Comparison of ENCODE assay signal across 9 cellular contexts in the genomic region with DNA sequence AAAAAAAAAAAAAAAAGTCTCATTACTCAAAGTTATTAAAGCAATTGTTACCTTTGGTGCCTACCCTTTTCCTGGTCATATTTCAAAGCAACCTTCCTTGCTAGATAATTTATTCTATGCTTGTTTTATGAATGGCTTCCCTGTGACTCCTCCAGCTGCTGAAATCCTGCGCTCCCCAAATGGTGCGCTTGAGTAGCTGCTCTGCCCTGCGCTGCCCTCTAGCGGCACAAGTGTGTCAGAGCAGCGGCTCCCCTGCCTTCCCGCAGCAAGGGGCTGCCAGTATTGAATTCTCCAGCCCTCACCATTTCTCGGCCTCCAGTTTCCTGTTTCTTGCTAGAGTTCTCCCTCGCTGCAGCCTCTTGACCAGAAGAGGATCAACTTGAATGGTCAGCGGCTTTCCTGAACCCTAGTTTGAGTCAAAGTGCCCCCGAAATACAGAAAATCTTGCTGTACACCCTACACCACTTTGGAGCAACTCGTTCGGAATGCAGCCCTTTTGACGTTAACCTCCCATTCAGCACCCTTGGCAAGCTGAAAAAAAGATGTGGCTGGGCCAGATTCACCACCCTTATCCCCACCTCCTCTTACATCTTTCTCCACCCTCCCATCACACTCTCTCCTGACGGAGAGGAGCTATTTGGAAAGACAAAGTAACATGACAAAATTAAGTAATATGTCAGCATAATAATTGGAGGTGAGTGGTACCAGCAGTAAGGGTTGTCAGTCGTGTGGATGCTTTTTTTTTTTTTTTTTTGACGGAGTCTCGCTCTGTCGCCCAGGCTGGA.
A peak's percentile ranks its signal among the peaks of the same experiment; 100 is the strongest.
DNase-seq lines count a peak whose midpoint lies in the region; ATAC-seq and TF ChIP-seq lines count a peak whose summit lies in the region.
"Had no signal": no experiment of that assay in that cellular context is flagged by ENCODE, and none has a peak within 500 bp of the region (broad histone marks: within the 10 kb centered on the region; RNA-seq: fewer than 3 reads in every experiment).

No MANE protein-coding gene starts in this region.

- H3K9me3 ChIP-seq in DND-41 (ENCODE audit: insufficient read depth, low read length, severe bottlenecking) (no peaks in the 10 kb centered on the region), thoracic aorta (no peaks in the 10 kb centered on the region)

- no peak overlapping the region for H3K9ac ChIP-seq in DND-41 (ENCODE audit: low read depth, low read length)

- no peak overlapping the region for H3K4me3 Mint-ChIP-seq in activated T-helper 1 cell treated with anti-CD3 and anti-CD28 coated beads, Interleukin-12 subunit alpha, Interleukin-12 subunit beta, Interleukin-2, Interleukin-4 antibody, amounts not matched to agents 30 ng/mL and 10 ng/mL and 1 ng/mL, durations not matched to agents 14 hours and 24 hours and 36 hours

- no peaks in the 10 kb centered on the region for H3K36me3 Mint-ChIP-seq in activated T-helper 1 cell treated with anti-CD3 and anti-CD28 coated beads, Interleukin-12 subunit alpha, Interleukin-12 subunit beta, Interleukin-2, Interleukin-4 antibody, amounts not matched to agents 30 ng/mL and 10 ng/mL and 1 ng/mL, durations not matched to agents 14 hours and 24 hours and 36 hours (ENCODE audit: low read depth)

- H4K20me1 ChIP-seq in DND-41 (ENCODE audit: insufficient read depth, low read length), result no peaks in the 10 kb centered on the region

- no peak overlapping the region for H3K27ac ChIP-seq in DND-41 (ENCODE audit: low read length)
- no peak overlapping the region for H3K27ac ChIP-seq in thoracic aorta
- H3K27ac ChIP-seq: epithelial cell of prostate had no signal

- TF ChIP-seq CTCF in DND-41 (IDR thresholded peaks at IDR 0.05; ENCODE audit: borderline replicate concordance, extremely low read depth, low read length, poor library complexity, severe bottlenecking) (peak; percentile 97), fibroblast of the aortic adventitia (IDR thresholded peaks at IDR 0.05; ENCODE audit: insufficient read depth, low read length) (peak; percentile 98), thoracic aorta (IDR thresholded peaks at IDR 0.05) (peak; percentile 93)

- no peak overlapping the region for H3K27ac Mint-ChIP-seq in activated T-helper 1 cell treated with anti-CD3 and anti-CD28 coated beads, Interleukin-12 subunit alpha, Interleukin-12 subunit beta, Interleukin-2, Interleukin-4 antibody, amounts not matched to agents 30 ng/mL and 10 ng/mL and 1 ng/mL, durations not matched to agents 14 hours and 24 hours and 36 hours

- H3K36me3 ChIP-seq in DND-41 (ENCODE audit: insufficient read depth, low read length), result no peaks in the 10 kb centered on the region
- no peaks in the 10 kb centered on the region for H3K36me3 ChIP-seq in thoracic aorta

- peaks cover 23% of the 10 kb centered on the region for H3K4me1 ChIP-seq in DND-41 (ENCODE audit: insufficient read depth, low read length)
- H3K4me1 ChIP-seq in thoracic aorta (ENCODE audit: control insufficient read depth in 1 of 2, low read depth in 2 of 2), result no peaks in the 10 kb centered on the region

- H2AFZ ChIP-seq in DND-41 (ENCODE audit: low read depth, low read length), result peak overlapping the region; percentile 54; the same call in 1 of the 2 replicates

- peak; percentile 92 for ATAC-seq in DND-41 (ENCODE audit: insufficient read depth, low read depth)
- ATAC-seq in GM21723 (IDR thresholded peaks at IDR 0.05; ENCODE audit: unreplicated experiment), result peak; percentile 79
- ATAC-seq in thoracic aorta (ENCODE audit: insufficient number of reproducible peaks, low FRiP score, low read depth), result no peak

- intact Hi-C loops in activated T-helper 1 cell treated with anti-CD3 and anti-CD28 coated beads, Interleukin-12 subunit alpha, Interleukin-12 subunit beta, Interleukin-2, Interleukin-4 antibody, amounts not matched to agents 30 ng/mL and 10 ng/mL and 1 ng/mL, durations not matched to agents 14 hours and 24 hours and 36 hours (cut with micrococcal nuclease), result loop anchor here (1.0 to 5.0 kb wide), 3 partner anchors 74 to 231 kb away; a partner anchor contains a TSS

- H3K4me2 ChIP-seq in DND-41 (ENCODE audit: insufficient read depth, low read length), result peak overlapping the region; percentile 29; the same call in 1 of the 2 replicates

- no peaks in the 10 kb centered on the region for H3K27me3 ChIP-seq in DND-41 (ENCODE audit: insufficient read depth, low read length, poor library complexity)
- H3K27me3 ChIP-seq in thoracic aorta (replicated peaks; ENCODE audit: insufficient read depth), result no peaks in the 10 kb centered on the region

- H3K9me3 Mint-ChIP-seq in activated T-helper 1 cell treated with anti-CD3 and anti-CD28 coated beads, Interleukin-12 subunit alpha, Interleukin-12 subunit beta, Interleukin-2, Interleukin-4 antibody, amounts not matched to agents 30 ng/mL and 10 ng/mL and 1 ng/mL, durations not matched to agents 14 hours and 24 hours and 36 hours, result no peaks in the 10 kb centered on the region

- no peak overlapping the region for H3K4me3 ChIP-seq in DND-41 (ENCODE audit: low read depth in 1 of 2, low read length in 2 of 2)
- no peak overlapping the region for H3K4me3 ChIP-seq in fibroblast of the aortic adventitia (ENCODE audit: low read depth, low read length)
- no peak overlapping the region for H3K4me3 ChIP-seq in thoracic aorta

- peaks cover 14% of the 10 kb centered on the region for H3K27me3 Mint-ChIP-seq in activated T-helper 1 cell treated with anti-CD3 and anti-CD28 coated beads, Interleukin-12 subunit alpha, Interleukin-12 subunit beta, Interleukin-2, Interleukin-4 antibody, amounts not matched to agents 30 ng/mL and 10 ng/mL and 1 ng/mL, durations not matched to agents 14 hours and 24 hours and 36 hours (ENCODE audit: insufficient read depth)

- H3K79me2 ChIP-seq in DND-41 (ENCODE audit: insufficient read depth, low read length), result no peaks in the 10 kb centered on the region

- H3K4me1 Mint-ChIP-seq in activated T-helper 1 cell treated with anti-CD3 and anti-CD28 coated beads, Interleukin-12 subunit alpha, Interleukin-12 subunit beta, Interleukin-2, Interleukin-4 antibody, amounts not matched to agents 30 ng/mL and 10 ng/mL and 1 ng/mL, durations not matched to agents 14 hours and 24 hours and 36 hours (ENCODE audit: low read depth), result peaks cover 14% of the 10 kb centered on the region

- DNase-seq in DND-41, result peak; percentile 83
- DNase-seq in Kasumi-1 (lab: John Stamatoyannopoulos, UW), result peak; percentile 86 to 87
- peak; percentile 64 for DNase-seq in RPMI7951 (ENCODE audit: low read depth)
- DNase-seq in activated T-helper 1 cell treated with anti-CD3 and anti-CD28 coated beads, Interleukin-12 subunit alpha, Interleukin-12 subunit beta, Interleukin-2, Interleukin-4 antibody, amounts not matched to agents 30 ng/mL and 10 ng/mL and 1 ng/mL, durations not matched to agents 14 hours and 24 hours and 36 hours (ENCODE audit: low spot score), result peak; percentile 60
- peak; percentile 72 for DNase-seq in fibroblast of the aortic adventitia (ENCODE audit: low read depth)
- DNase-seq in occipital lobe (lab: John Stamatoyannopoulos, UW), result peak; percentile 61
- DNase-seq in thoracic aorta (ENCODE audit: low spot score), result peak; percentile 26

Comparison
In these comparisons a context has a peak if more than half of its experiments do, and no peak if none do; other contexts are left out.
1. DNase-seq: peak in every context shown above with its lines; median percentile 86 in Kasumi-1; 83 in DND-41; 72 in fibroblast of the aortic adventitia; 64 in RPMI7951; 61 in occipital lobe; 60 in activated T-helper 1 cell treated with anti-CD3 and anti-CD28 coated beads, Interleukin-12 subunit alpha, Interleukin-12 subunit beta, Interleukin-2, Interleukin-4 antibody, amounts not matched to agents 30 ng/mL and 10 ng/mL and 1 ng/mL, durations not matched to agents 14 hours and 24 hours and 36 hours; 26 in thoracic aorta.